19 cellular contexts compared by ENCODE assay signal in genomic region chr1:17640411-17640810, GRCh38.
"Had no signal": no experiment of that assay in that cellular context is flagged by ENCODE, and none has a peak within 500 bp of the region (broad histone marks: within the 10 kb centered on the region; RNA-seq: fewer than 3 reads in every experiment).

No MANE protein-coding gene starts in this region.

- H3K27ac ChIP-seq: epithelial cell of prostate, parathyroid adenoma, tibial nerve, uterus had no signal

- H3K36me3 ChIP-seq: uterus had no signal

- H3K4me1 ChIP-seq: parathyroid adenoma, uterus had no signal

- H3K27me3 ChIP-seq: left lung, tibial nerve, uterus had no signal

- DNase-seq: activated CD4-positive, alpha-beta memory T cell treated with anti-CD3 and anti-CD28 coated beads, Interleukin-2, amount 10 ng/mL, durations not matched to agents 7 days and 5 days; activated CD4-positive, alpha-beta T cell treated with anti-CD3 and anti-CD28 coated beads for 48 hours; activated CD4-positive, CD25-positive, alpha-beta regulatory T cell; activated CD8-positive, alpha-beta memory T cell treated with anti-CD3 and anti-CD28 coated beads, Interleukin-2, amount 10 ng/mL, durations not matched to agents 7 days and 5 days; activated naive CD4-positive, alpha-beta T cell treated with Interleukin-2 at 50 U/mL for 16 hours; activated T-cell treated with anti-CD3 and anti-CD28 coated beads, Interleukin-2, amount 50 U/mL, for 1 hour; endodermal cell; foreskin melanocyte; glutamatergic neuron; hypothalamus; kidney; left lung; mammary epithelial cell; midbrain; stimulated activated naive B cell treated with anti-CD40 and anti-IgM and Interleukin-4, amounts not matched to agents 10 μg/mL and 1 μg/mL and 100 μg/mL, for 72 hours; uterus had no signal

- H3K9me3 ChIP-seq: left lung, tibial nerve, uterus had no signal

- H3K4me3 ChIP-seq: left lung, tibial nerve, uterus had no signal

- ATAC-seq: activated CD8-positive, alpha-beta memory T cell treated with anti-CD3 and anti-CD28 coated beads, Interleukin-2, amount 10 ng/mL, durations not matched to agents 7 days and 5 days; left lung; stimulated activated naive B cell treated with anti-CD40 and anti-IgM and Interleukin-4, amounts not matched to agents 10 μg/mL and 1 μg/mL and 100 μg/mL, for 72 hours had no signal
